Comparison of ENCODE assay signal across 8 cellular contexts in the genomic region with DNA sequence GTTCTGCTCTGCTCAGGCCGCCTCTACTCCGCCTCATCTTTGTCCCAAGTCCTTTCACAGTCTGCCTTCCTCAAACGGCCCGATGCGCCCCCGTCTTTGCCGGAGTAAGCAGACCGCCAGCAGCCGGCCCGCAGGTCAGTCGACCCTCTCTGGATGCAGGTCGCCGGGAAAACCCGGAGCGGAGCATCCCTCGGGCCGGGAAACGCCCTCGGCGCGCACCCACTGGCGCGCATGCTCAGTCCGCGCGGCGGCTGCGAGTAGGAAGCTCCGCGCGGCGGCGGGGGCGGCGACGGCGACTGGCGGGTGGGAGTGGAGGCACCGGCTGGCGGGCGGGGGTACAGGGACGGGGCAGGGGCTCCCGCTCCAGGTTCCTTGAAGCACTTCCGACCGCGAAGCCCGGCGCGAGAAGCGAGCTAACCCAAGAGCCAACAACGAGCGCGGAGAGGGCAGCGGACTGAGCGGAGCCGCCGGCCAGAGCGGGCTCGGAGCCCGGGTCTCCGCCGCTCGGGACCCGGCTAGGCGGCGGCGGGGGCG. TPM values are rescaled to one million over a fixed set of nuclear protein-coding genes. Genes with fewer than 3 reads are reported as not detected.
DNase-seq lines count a peak whose midpoint lies in the region; ATAC-seq and TF ChIP-seq lines count a peak whose summit lies in the region.

TSS of gene LRRC1 (plus strand) at position 286 of the 534 bp plus-strand sequence. CDS start 252 bp downstream, outside the sequence.

- in situ Hi-C loops in GM18951 (cut with MboI; ENCODE audit: low sequenced_read_pairs, unreplicated experiment) = no loop called here

- peak within 1 kb of the TSS; percentile 96 for H3K27ac Mint-ChIP-seq in activated CD4-positive, alpha-beta T cell treated with anti-CD3 and anti-CD28 coated beads, Interleukin-2, amount 10 ng/mL, durations not matched to agents 7 days and 5 days
- H3K27ac Mint-ChIP-seq in dendritic cell treated with granulocyte-macrophage colony-stimulating factor and Interleukin-4, amounts not matched to agents 40 ng/mL and 50 ng/mL, for 4 days = peak within 1 kb of the TSS; percentile 81

- TF ChIP-seq POLR2A in GM18951 (IDR thresholded peaks at IDR 0.05; ENCODE audit: extremely low read depth, insufficient read depth, insufficient read length) = peak; percentile 87

- peaks cover 0 to 13% (median 3%) of the 10 kb centered on the region in 4 donors for H3K27me3 ChIP-seq in liver (ENCODE audit: control insufficient read depth in 4 of 4, insufficient read depth in 4 of 4, low read length in 3 of 4)

- H3K36me3 ChIP-seq in liver (ENCODE audit: control insufficient read depth in 4 of 4, insufficient read depth in 3 of 4, low read depth in 1 of 4, low read length in 3 of 4) = no peaks in the 10 kb centered on the region

- H3K9me3 Mint-ChIP-seq in activated CD4-positive, alpha-beta T cell treated with anti-CD3 and anti-CD28 coated beads, Interleukin-2, amount 10 ng/mL, durations not matched to agents 7 days and 5 days = no peaks in the 10 kb centered on the region
- H3K9me3 Mint-ChIP-seq in dendritic cell treated with granulocyte-macrophage colony-stimulating factor and Interleukin-4, amounts not matched to agents 40 ng/mL and 50 ng/mL, for 4 days = no peaks in the 10 kb centered on the region

- H3K4me3 ChIP-seq in liver (ENCODE audit: low read depth in 1 of 3, low read length in 3 of 3) = peak within 1 kb of the TSS; percentile 65 to 80 (median 76)

- POLR2A ChIA-PET in activated CD4-positive, alpha-beta T cell treated with anti-CD3 and anti-CD28 coated beads, Interleukin-2, amount 10 ng/mL, durations not matched to agents 7 days and 5 days (lab: Charles Lee) = interaction anchor here (0.6 kb wide), 1 partner anchor 120 kb away, joined by 3 read pairs; no protein-coding TSS in a partner anchor

- DNase-seq in AML-193 (lab: John Stamatoyannopoulos, UW) = peak; percentile 76 to 79
- DNase-seq in NCI-H446 (lab: John Stamatoyannopoulos, UW) = peak; percentile 90 to 95
- DNase-seq in activated CD4-positive, alpha-beta T cell treated with anti-CD3 and anti-CD28 coated beads, Interleukin-2, amount 10 ng/mL, durations not matched to agents 7 days and 5 days = peak; percentile 87
- DNase-seq in stimulated activated CD4-positive, alpha-beta T cell treated with anti-CD3 and anti-CD28 coated beads, Interleukin-4, amount 100 ng/mL, for 1 hour = peak; percentile 85

- H3K9me3 ChIP-seq in liver (ENCODE audit: control insufficient read depth in 4 of 4, low read length in 3 of 4) = peaks cover 0 to 3% (median under 1%) of the 10 kb centered on the region in 4 donors

- H3K9ac ChIP-seq in liver (ENCODE audit: low read depth in 1 of 2, low read length in 2 of 2) = no peak within 1 kb of the TSS

- peaks cover 39% of the 10 kb centered on the region for H3K27me3 Mint-ChIP-seq in activated CD4-positive, alpha-beta T cell treated with anti-CD3 and anti-CD28 coated beads, Interleukin-2, amount 10 ng/mL, durations not matched to agents 7 days and 5 days
- peaks cover 40% of the 10 kb centered on the region for H3K27me3 Mint-ChIP-seq in dendritic cell treated with granulocyte-macrophage colony-stimulating factor and Interleukin-4, amounts not matched to agents 40 ng/mL and 50 ng/mL, for 4 days

- CTCF ChIA-PET in activated CD4-positive, alpha-beta T cell treated with anti-CD3 and anti-CD28 coated beads, Interleukin-2, amount 10 ng/mL, durations not matched to agents 7 days and 5 days (lab: Charles Lee) = interaction anchor here (0.9 to 1.6 kb wide), 3 partner anchors 14 to 63 kb away, joined by 3 read pairs; no protein-coding TSS in a partner anchor

- peaks cover 3% of the 10 kb centered on the region for H3K36me3 Mint-ChIP-seq in activated CD4-positive, alpha-beta T cell treated with anti-CD3 and anti-CD28 coated beads, Interleukin-2, amount 10 ng/mL, durations not matched to agents 7 days and 5 days (ENCODE audit: low read depth)
- peaks cover 13% of the 10 kb centered on the region for H3K36me3 Mint-ChIP-seq in dendritic cell treated with granulocyte-macrophage colony-stimulating factor and Interleukin-4, amounts not matched to agents 40 ng/mL and 50 ng/mL, for 4 days (ENCODE audit: low read depth)

- TF ChIP-seq RAD21 in liver (IDR thresholded peaks at IDR 0.05) = no peak

- intact Hi-C loops in dendritic cell treated with granulocyte-macrophage colony-stimulating factor and Interleukin-4, amounts not matched to agents 40 ng/mL and 50 ng/mL, for 4 days (cut with micrococcal nuclease) = loop anchor here (5.0 kb wide), 2 partner anchors 57 to 247 kb away; partner anchors contain the start of gene GCLC

- peak; percentile 82 for ATAC-seq in HG03159 (IDR thresholded peaks at IDR 0.05; ENCODE audit: unreplicated experiment)

- WGBS in liver = under 1% methylated on average over 68 of the region's 68 CpGs

- TF ChIP-seq CTCF in liver (IDR thresholded peaks at IDR 0.05; ENCODE audit: low read depth, low read length, missing input control) = no peak

- H3K4me1 Mint-ChIP-seq in activated CD4-positive, alpha-beta T cell treated with anti-CD3 and anti-CD28 coated beads, Interleukin-2, amount 10 ng/mL, durations not matched to agents 7 days and 5 days = peaks cover 31% of the 10 kb centered on the region
- peaks cover 39% of the 10 kb centered on the region for H3K4me1 Mint-ChIP-seq in dendritic cell treated with granulocyte-macrophage colony-stimulating factor and Interleukin-4, amounts not matched to agents 40 ng/mL and 50 ng/mL, for 4 days (ENCODE audit: low read depth)

- H3K27ac ChIP-seq in liver (ENCODE audit: low read depth in 1 of 2, low read length in 2 of 2) = peak within 1 kb of the TSS in 1 of 2 donors; percentile 57

- peaks cover 6 to 24% (median 19%) of the 10 kb centered on the region in 4 donors for H3K4me1 ChIP-seq in liver (ENCODE audit: control insufficient read depth in 4 of 4, insufficient read depth in 4 of 4, low read length in 3 of 4)

- peak within 1 kb of the TSS; percentile 97 for H3K4me3 Mint-ChIP-seq in activated CD4-positive, alpha-beta T cell treated with anti-CD3 and anti-CD28 coated beads, Interleukin-2, amount 10 ng/mL, durations not matched to agents 7 days and 5 days
- H3K4me3 Mint-ChIP-seq in dendritic cell treated with granulocyte-macrophage colony-stimulating factor and Interleukin-4, amounts not matched to agents 40 ng/mL and 50 ng/mL, for 4 days = peak within 1 kb of the TSS; percentile 99

TF ChIP-seq in liver, 16 proteins besides CTCF, POLR2A, EP300 and RAD21 (continues in another document):
- TF ChIP-seq FOXA2 (IDR thresholded peaks at IDR 0.05) (no peak), RXRA (IDR thresholded peaks at IDR 0.05) (no peak), EGR1 (IDR thresholded peaks at IDR 0.05; ENCODE audit: low read depth in 2 of 2) (no peak), GABPA (IDR thresholded peaks at IDR 0.05 in 1 of 2, conservative IDR thresholded peaks at IDR 0.05 in 1 of 2) (no peak), NR2F2 (IDR thresholded peaks at IDR 0.05) (no peak), ZBTB33 (IDR thresholded peaks at IDR 0.05) (no peak), SP1 (IDR thresholded peaks at IDR 0.05) (no peak), ATF3 (IDR thresholded peaks at IDR 0.05) (no peak)
- TF ChIP-seq, protein P1, sequence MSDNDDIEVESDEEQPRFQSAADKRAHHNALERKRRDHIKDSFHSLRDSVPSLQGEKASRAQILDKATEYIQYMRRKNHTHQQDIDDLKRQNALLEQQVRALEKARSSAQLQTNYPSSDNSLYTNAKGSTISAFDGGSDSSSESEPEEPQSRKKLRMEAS (IDR thresholded peaks at IDR 0.05) = no peak

RNA-seq across cellular contexts. Expression of gene LRRC1, which starts in this region (rescaled TPM):
- 1 to 10 TPM; 3.6 to 3.7 TPM for total RNA-seq in activated CD4-positive, alpha-beta T cell treated with anti-CD3 and anti-CD28 coated beads, Interleukin-2, amount 10 ng/mL, durations not matched to agents 7 days and 5 days
- 1 to 10 TPM; 1.3 to 6.4 TPM for total RNA-seq in liver
- polyA plus RNA-seq in liver = under 1 TPM; 0.36 to 0.63 TPM
